Comparison of ENCODE assay signal across 1 cellular context in the genomic region with DNA sequence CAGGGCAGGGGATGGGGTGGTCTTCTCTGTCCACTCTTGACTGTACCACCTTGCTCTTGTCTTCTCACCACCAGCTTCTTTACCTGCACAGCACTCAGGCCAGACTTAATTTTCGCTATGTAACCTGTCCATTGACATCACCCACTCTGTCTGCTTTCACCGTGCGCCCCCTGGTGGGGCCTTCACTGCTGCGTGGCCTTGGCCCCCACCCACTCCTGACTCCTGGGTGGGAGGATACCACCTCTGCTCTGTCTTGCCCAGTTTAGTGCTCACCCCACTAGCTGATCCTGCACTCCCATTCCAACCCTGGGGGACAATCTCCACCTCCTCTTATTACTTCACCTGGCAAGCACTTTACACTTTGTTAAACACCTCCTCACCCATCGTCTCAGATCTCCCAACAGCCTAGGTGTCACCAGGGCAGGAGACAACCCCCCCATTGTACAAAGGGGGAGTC.
A peak's percentile ranks its signal among the peaks of the same experiment; 100 is the strongest.
TF ChIP-seq lines count a peak whose summit lies in the region.

No MANE protein-coding gene starts in this region.

TF ChIP-seq in GM12878, 131 proteins besides CTCF, POLR2A, EP300 and RAD21:
- TF ChIP-seq SMARCA5 (IDR thresholded peaks at IDR 0.05) (peak; percentile 28; the same call in 1 of the 2 replicates), NKRF (conservative IDR thresholded peaks at IDR 0.05) (no peak), IKZF1 (conservative IDR thresholded peaks at IDR 0.05) (0 out of 2 replicates have a peak, but pooled peaks have one; percentile 22), RBBP5 (conservative IDR thresholded peaks at IDR 0.05) (no peak), NFIC (IDR thresholded peaks at IDR 0.05; ENCODE audit: low read depth, low read length) (no peak), GABPA (IDR thresholded peaks at IDR 0.05; ENCODE audit: low read depth) (no peak), YY1 (IDR thresholded peaks at IDR 0.05; ENCODE audit: low read depth, low read length) (peak; percentile 47; the same call in 1 of the 2 replicates), HDGF (IDR thresholded peaks at IDR 0.05) (peak; percentile 41; the same call in 1 of the 2 replicates), MTA2 (IDR thresholded peaks at IDR 0.05; ENCODE audit: low read depth) (no peak), EZH2 (IDR thresholded peaks at IDR 0.05; ENCODE audit: borderline replicate concordance, control insufficient read depth, low read depth, low read length) (no peak), CREB1 (IDR thresholded peaks at IDR 0.05; ENCODE audit: low read depth) (no peak), EGR1 (IDR thresholded peaks at IDR 0.05; ENCODE audit: borderline replicate concordance in 1 of 2, low read depth in 2 of 2, low read length in 2 of 2) (peak in 1 of 2 experiments; percentile 38; a peak in 1 of 3 replicates), YBX1 (IDR thresholded peaks at IDR 0.05) (no peak), SMC3 (IDR thresholded peaks at IDR 0.05; ENCODE audit: borderline replicate concordance, low read length) (peak; percentile 97), PAX5 (IDR thresholded peaks at IDR 0.05; ENCODE audit: borderline replicate concordance, low read depth, low read length) (no peak), ATF7 (IDR thresholded peaks at IDR 0.05; ENCODE audit: low read depth) (peak; percentile 71), BACH1 (IDR thresholded peaks at IDR 0.05; ENCODE audit: borderline replicate concordance) (peak; percentile 27; the same call in 1 of the 2 replicates), NBN (IDR thresholded peaks at IDR 0.05) (peak; percentile 51; the same call in 1 of the 2 replicates), MLLT1 (IDR thresholded peaks at IDR 0.05) (no peak), BHLHE40 (IDR thresholded peaks at IDR 0.05; ENCODE audit: borderline replicate concordance in 1 of 2, low read depth in 2 of 2, low read length in 1 of 2) (0 out of 4 replicates have a peak, but pooled peaks of 1 of the 2 experiments have one; percentile 13), IRF4 (IDR thresholded peaks at IDR 0.05; ENCODE audit: low read depth, low read length) (0 out of 2 replicates have a peak, but pooled peaks have one; percentile 12)
- TF ChIP-seq, protein P1, sequence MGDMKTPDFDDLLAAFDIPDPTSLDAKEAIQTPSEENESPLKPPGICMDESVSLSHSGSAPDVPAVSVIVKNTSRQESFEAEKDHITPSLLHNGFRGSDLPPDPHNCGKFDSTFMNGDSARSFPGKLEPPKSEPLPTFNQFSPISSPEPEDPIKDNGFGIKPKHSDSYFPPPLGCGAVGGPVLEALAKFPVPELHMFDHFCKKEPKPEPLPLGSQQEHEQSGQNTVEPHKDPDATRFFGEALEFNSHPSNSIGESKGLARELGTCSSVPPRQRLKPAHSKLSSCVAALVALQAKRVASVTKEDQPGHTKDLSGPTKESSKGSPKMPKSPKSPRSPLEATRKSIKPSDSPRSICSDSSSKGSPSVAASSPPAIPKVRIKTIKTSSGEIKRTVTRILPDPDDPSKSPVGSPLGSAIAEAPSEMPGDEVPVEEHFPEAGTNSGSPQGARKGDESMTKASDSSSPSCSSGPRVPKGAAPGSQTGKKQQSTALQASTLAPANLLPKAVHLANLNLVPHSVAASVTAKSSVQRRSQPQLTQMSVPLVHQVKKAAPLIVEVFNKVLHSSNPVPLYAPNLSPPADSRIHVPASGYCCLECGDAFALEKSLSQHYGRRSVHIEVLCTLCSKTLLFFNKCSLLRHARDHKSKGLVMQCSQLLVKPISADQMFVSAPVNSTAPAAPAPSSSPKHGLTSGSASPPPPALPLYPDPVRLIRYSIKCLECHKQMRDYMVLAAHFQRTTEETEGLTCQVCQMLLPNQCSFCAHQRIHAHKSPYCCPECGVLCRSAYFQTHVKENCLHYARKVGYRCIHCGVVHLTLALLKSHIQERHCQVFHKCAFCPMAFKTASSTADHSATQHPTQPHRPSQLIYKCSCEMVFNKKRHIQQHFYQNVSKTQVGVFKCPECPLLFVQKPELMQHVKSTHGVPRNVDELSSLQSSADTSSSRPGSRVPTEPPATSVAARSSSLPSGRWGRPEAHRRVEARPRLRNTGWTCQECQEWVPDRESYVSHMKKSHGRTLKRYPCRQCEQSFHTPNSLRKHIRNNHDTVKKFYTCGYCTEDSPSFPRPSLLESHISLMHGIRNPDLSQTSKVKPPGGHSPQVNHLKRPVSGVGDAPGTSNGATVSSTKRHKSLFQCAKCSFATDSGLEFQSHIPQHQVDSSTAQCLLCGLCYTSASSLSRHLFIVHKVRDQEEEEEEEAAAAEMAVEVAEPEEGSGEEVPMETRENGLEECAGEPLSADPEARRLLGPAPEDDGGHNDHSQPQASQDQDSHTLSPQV (IDR thresholded peaks at IDR 0.05): no peak
- TF ChIP-seq, protein P2, sequence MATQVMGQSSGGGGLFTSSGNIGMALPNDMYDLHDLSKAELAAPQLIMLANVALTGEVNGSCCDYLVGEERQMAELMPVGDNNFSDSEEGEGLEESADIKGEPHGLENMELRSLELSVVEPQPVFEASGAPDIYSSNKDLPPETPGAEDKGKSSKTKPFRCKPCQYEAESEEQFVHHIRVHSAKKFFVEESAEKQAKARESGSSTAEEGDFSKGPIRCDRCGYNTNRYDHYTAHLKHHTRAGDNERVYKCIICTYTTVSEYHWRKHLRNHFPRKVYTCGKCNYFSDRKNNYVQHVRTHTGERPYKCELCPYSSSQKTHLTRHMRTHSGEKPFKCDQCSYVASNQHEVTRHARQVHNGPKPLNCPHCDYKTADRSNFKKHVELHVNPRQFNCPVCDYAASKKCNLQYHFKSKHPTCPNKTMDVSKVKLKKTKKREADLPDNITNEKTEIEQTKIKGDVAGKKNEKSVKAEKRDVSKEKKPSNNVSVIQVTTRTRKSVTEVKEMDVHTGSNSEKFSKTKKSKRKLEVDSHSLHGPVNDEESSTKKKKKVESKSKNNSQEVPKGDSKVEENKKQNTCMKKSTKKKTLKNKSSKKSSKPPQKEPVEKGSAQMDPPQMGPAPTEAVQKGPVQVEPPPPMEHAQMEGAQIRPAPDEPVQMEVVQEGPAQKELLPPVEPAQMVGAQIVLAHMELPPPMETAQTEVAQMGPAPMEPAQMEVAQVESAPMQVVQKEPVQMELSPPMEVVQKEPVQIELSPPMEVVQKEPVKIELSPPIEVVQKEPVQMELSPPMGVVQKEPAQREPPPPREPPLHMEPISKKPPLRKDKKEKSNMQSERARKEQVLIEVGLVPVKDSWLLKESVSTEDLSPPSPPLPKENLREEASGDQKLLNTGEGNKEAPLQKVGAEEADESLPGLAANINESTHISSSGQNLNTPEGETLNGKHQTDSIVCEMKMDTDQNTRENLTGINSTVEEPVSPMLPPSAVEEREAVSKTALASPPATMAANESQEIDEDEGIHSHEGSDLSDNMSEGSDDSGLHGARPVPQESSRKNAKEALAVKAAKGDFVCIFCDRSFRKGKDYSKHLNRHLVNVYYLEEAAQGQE (IDR thresholded peaks at IDR 0.05; ENCODE audit: low read depth, low read length): no peak
- TF ChIP-seq, protein P3, sequence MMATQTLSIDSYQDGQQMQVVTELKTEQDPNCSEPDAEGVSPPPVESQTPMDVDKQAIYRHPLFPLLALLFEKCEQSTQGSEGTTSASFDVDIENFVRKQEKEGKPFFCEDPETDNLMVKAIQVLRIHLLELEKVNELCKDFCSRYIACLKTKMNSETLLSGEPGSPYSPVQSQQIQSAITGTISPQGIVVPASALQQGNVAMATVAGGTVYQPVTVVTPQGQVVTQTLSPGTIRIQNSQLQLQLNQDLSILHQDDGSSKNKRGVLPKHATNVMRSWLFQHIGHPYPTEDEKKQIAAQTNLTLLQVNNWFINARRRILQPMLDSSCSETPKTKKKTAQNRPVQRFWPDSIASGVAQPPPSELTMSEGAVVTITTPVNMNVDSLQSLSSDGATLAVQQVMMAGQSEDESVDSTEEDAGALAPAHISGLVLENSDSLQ (IDR thresholded peaks at IDR 0.05): 0 out of 2 replicates have a peak, but pooled peaks have one; percentile 25
